8 cellular contexts compared by ENCODE assay signal in genomic region chr22:42769574-42770447, GRCh38. TPM values are rescaled to one million over a fixed set of nuclear protein-coding genes. Genes with fewer than 3 reads are reported as not detected.
A peak's percentile ranks its signal among the peaks of the same experiment; 100 is the strongest.
DNase-seq lines count a peak whose midpoint lies in the region; ATAC-seq and FAIRE-seq lines count a peak whose summit lies in the region.

No MANE protein-coding gene starts in this region.

- FAIRE-seq in urothelium cell line (lab: Jason Lieb, UNC): peak; percentile 95

- ATAC-seq in GM18873 (IDR thresholded peaks at IDR 0.05; ENCODE audit: low FRiP score, unreplicated experiment) (peak; percentile 66), HG02970 (IDR thresholded peaks at IDR 0.05; ENCODE audit: low FRiP score, unreplicated experiment) (peak; percentile 55), HG03565 (IDR thresholded peaks at IDR 0.05; ENCODE audit: unreplicated experiment) (no peak)
- ATAC-seq in activated T-cell treated with anti-CD3 and anti-CD28 coated beads, Interleukin-2, amount 50 U/mL, for 72 hours (replicated peaks in 1 of 2): no peak

- H3K4me3 Mint-ChIP-seq in activated T-cell treated with anti-CD3 and anti-CD28 coated beads, Interleukin-2, amount 50 U/mL, for 72 hours: no peak overlapping the region

- peaks cover 5% of the 10 kb centered on the region for H3K27me3 Mint-ChIP-seq in activated T-cell treated with anti-CD3 and anti-CD28 coated beads, Interleukin-2, amount 50 U/mL, for 72 hours (ENCODE audit: low read depth)

- H3K27ac Mint-ChIP-seq in activated T-cell treated with anti-CD3 and anti-CD28 coated beads, Interleukin-2, amount 50 U/mL, for 72 hours: no peak overlapping the region

- no peaks in the 10 kb centered on the region for H3K36me3 Mint-ChIP-seq in activated T-cell treated with anti-CD3 and anti-CD28 coated beads, Interleukin-2, amount 50 U/mL, for 72 hours (ENCODE audit: insufficient read depth in 2 of 2)

- peak; percentile 78 for DNase-seq in SW480 (ENCODE audit: low spot score)
- peak; percentile 87 for DNase-seq in kidney tubule cell (ENCODE audit: low spot score)
- peak; percentile 76 for DNase-seq in urothelium cell line (ENCODE audit: low spot score)
- no peak for DNase-seq in AML-193 (lab: John Stamatoyannopoulos, UW)
- no peak for DNase-seq in activated T-cell treated with anti-CD3 and anti-CD28 coated beads, Interleukin-2, amount 50 U/mL, for 72 hours

- H3K4me1 Mint-ChIP-seq in activated T-cell treated with anti-CD3 and anti-CD28 coated beads, Interleukin-2, amount 50 U/mL, for 72 hours (ENCODE audit: low read depth): no peaks in the 10 kb centered on the region

- no peaks in the 10 kb centered on the region for H3K9me3 Mint-ChIP-seq in activated T-cell treated with anti-CD3 and anti-CD28 coated beads, Interleukin-2, amount 50 U/mL, for 72 hours

RNA-seq across cellular contexts. Expression of gene A4GALT, which starts 49.1 kb away (rescaled TPM):
- total RNA-seq in activated T-cell treated with anti-CD3 and anti-CD28 coated beads, Interleukin-2, amount 50 U/mL, for 72 hours: under 1 TPM in 1 of 2 donors, not detected in 1; 0.46 TPM

Comparison
In these comparisons a context has a peak if more than half of its experiments do, and no peak if none do; other contexts are left out.
1. ATAC-seq: peak in GM18873 (single experiment) and HG02970 (single experiment); none in activated T-cell treated with anti-CD3 and anti-CD28 coated beads, Interleukin-2, amount 50 U/mL, for 72 hours (0 of 2) and HG03565 (single experiment).
2. DNase-seq: peak in SW480 (single experiment), kidney tubule cell (single experiment) and urothelium cell line (single experiment); none in AML-193 (0 of 2) and activated T-cell treated with anti-CD3 and anti-CD28 coated beads, Interleukin-2, amount 50 U/mL, for 72 hours (0 of 2).